In the genomic region with DNA sequence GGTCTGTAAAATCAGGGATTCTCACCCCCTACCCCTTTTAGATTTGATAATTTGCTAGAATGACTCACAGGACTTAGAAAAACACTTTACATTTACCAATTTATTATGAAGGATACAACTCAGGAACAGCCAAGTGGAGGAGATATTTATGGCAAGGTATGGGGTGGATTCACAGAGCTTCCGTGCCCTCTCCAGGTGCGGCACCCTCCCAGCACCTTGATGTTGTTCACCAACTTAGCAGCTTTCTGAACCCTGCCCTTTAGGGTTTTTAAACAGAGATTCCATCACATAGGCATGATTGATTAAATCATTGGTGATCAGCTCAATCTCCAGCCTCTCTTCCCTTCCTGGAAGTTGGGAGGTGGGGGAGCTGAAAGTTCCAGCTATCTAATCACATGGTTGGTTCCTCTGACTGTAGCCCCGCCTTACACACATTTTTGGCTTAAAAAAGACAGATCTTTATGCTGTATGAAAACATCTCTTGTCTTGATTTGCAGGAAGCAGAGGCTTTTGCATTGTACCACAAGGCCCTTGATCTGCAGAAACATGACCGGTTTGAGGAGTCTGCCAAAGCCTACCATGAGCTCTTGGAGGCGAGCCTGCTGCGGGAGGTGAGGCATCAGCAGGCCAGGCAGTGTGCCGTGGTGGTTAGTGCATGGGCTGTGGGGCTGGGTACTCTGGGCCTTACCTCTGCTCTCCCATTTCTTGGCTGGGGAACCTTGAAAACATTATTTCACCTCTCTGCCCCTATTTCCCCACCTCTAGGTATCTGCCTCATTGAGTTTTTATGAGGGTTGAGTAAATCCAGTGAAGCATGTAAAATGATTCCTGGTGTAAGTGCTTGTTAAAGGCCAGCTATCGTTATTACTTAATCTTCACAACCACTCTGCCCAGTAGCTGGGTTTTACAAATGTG, we compare ENCODE assay signal across 20 cellular contexts. TPM values are rescaled to one million over a fixed set of nuclear protein-coding genes. Genes with fewer than 3 reads are reported as not detected.
A peak's percentile ranks its signal among the peaks of the same experiment; 100 is the strongest.
DNase-seq lines count a peak whose midpoint lies in the region; ATAC-seq lines count a peak whose summit lies in the region.
"Had no signal": no experiment of that assay in that cellular context is flagged by ENCODE, and none has a peak within 500 bp of the region (broad histone marks: within the 10 kb centered on the region; RNA-seq: fewer than 3 reads in every experiment).

No MANE protein-coding gene starts in this region.

- CTCF ChIA-PET in T-cell (lab: Charles Lee) = interaction anchor here (0.6 to 1.8 kb wide), 4 partner anchors 10 to 280 kb away, joined by 3 to 6 read pairs (median 4); a partner anchor contains a TSS

- H3K27ac Mint-ChIP-seq in T-cell = peak overlapping the region; percentile 92 to 94
- peak overlapping the region; percentile 96 for H3K27ac Mint-ChIP-seq in activated naive CD4-positive, alpha-beta T cell treated with anti-CD3 and anti-CD28 coated beads, Interleukin-2, amount 50 U/mL, for 24 hours
- H3K27ac Mint-ChIP-seq in naive thymus-derived CD8-positive, alpha-beta T cell = peak overlapping the region; percentile 92 to 97 (median 94)
- H3K27ac Mint-ChIP-seq: stimulated activated memory B cell treated with anti-CD40 and anti-IgM and Interleukin-4, amounts not matched to agents 10 μg/mL and 1 μg/mL and 100 μg/mL, for 72 hours had no signal

- H3K36me3 Mint-ChIP-seq in T-cell = peaks cover 47% of the 10 kb centered on the region
- H3K36me3 Mint-ChIP-seq in activated naive CD4-positive, alpha-beta T cell treated with anti-CD3 and anti-CD28 coated beads, Interleukin-2, amount 50 U/mL, for 24 hours = peaks cover 23% of the 10 kb centered on the region
- H3K36me3 Mint-ChIP-seq in naive thymus-derived CD8-positive, alpha-beta T cell = peaks cover 0 to 43% (median 31%) of the 10 kb centered on the region in 3 donors

- POLR2A ChIA-PET in T-cell (lab: Charles Lee) = no interaction called here
- POLR2A ChIA-PET in naive thymus-derived CD8-positive, alpha-beta T cell (lab: Charles Lee) = interaction anchor here (0.5 to 4.7 kb wide), 11 partner anchors 9 to 144 kb away, joined by 3 to 99 read pairs (median 5); a partner anchor contains a TSS

- no peaks in the 10 kb centered on the region for H3K27me3 Mint-ChIP-seq in T-cell
- no peaks in the 10 kb centered on the region for H3K27me3 Mint-ChIP-seq in activated naive CD4-positive, alpha-beta T cell treated with anti-CD3 and anti-CD28 coated beads, Interleukin-2, amount 50 U/mL, for 24 hours
- no peaks in the 10 kb centered on the region for H3K27me3 Mint-ChIP-seq in naive thymus-derived CD8-positive, alpha-beta T cell
- H3K27me3 Mint-ChIP-seq: stimulated activated memory B cell treated with anti-CD40 and anti-IgM and Interleukin-4, amounts not matched to agents 10 μg/mL and 1 μg/mL and 100 μg/mL, for 72 hours had no signal

- peaks cover 58 to 76% (median 67%) of the 10 kb centered on the region in 3 donors for H3K4me1 Mint-ChIP-seq in T-cell
- peaks cover 79% of the 10 kb centered on the region for H3K4me1 Mint-ChIP-seq in activated naive CD4-positive, alpha-beta T cell treated with anti-CD3 and anti-CD28 coated beads, Interleukin-2, amount 50 U/mL, for 24 hours
- H3K4me1 Mint-ChIP-seq in naive thymus-derived CD8-positive, alpha-beta T cell = peaks cover 57 to 82% (median 72%) of the 10 kb centered on the region in 4 donors

- ATAC-seq in T-cell (replicated peaks in 1 of 4) (peak; percentile 95 to 97 (median 96)), GM18873 (IDR thresholded peaks at IDR 0.05; ENCODE audit: low FRiP score, unreplicated experiment) (no peak), HG03442 (IDR thresholded peaks at IDR 0.05; ENCODE audit: unreplicated experiment) (no peak)
- ATAC-seq in naive thymus-derived CD8-positive, alpha-beta T cell = peak; percentile 97
- ATAC-seq: A549; left lung; stimulated activated memory B cell treated with anti-CD40 and anti-IgM and Interleukin-4, amounts not matched to agents 10 μg/mL and 1 μg/mL and 100 μg/mL, for 72 hours; upper lobe of right lung had no signal

- peak; percentile 24 for DNase-seq in activated CD8-positive, alpha-beta memory T cell treated with anti-CD3 and anti-CD28 coated beads, Interleukin-2, amount 50 U/mL, for 1 hour (ENCODE audit: extremely low read depth)
- no peak for DNase-seq in activated CD8-positive, alpha-beta memory T cell treated with anti-CD3 and anti-CD28 coated beads, Interleukin-2, amount 50 U/mL, for 48 hours
- DNase-seq in T-cell (peak in 32 of 34 experiments; percentile 16 to 76 (median 48)), DMS114 treated with DMSO at 0.1 percent for 48 hours (lab: John Stamatoyannopoulos, UW; ENCODE audit: unreplicated experiment) (no peak)
- DNase-seq in naive thymus-derived CD8-positive, alpha-beta T cell = peak; percentile 14 to 83 (median 60)
- DNase-seq: left lung, NCI-H1105, NCI-H2081 treated with DMSO at 0.1 percent for 48 hours, NCI-H524, OCI-M1, SHP77 treated with DMSO at 0.1 percent for 48 hours, upper lobe of right lung had no signal

- H3K4me3 Mint-ChIP-seq in T-cell = peak overlapping the region; percentile 34 to 74 (median 54)
- peak overlapping the region; percentile 45 for H3K4me3 Mint-ChIP-seq in activated naive CD4-positive, alpha-beta T cell treated with anti-CD3 and anti-CD28 coated beads, Interleukin-2, amount 50 U/mL, for 24 hours
- peak overlapping the region; percentile 46 to 86 (median 80) for H3K4me3 Mint-ChIP-seq in naive thymus-derived CD8-positive, alpha-beta T cell
- H3K4me3 Mint-ChIP-seq: stimulated activated memory B cell treated with anti-CD40 and anti-IgM and Interleukin-4, amounts not matched to agents 10 μg/mL and 1 μg/mL and 100 μg/mL, for 72 hours; T-helper 2 cell treated with Interferon-gamma antibody and Interleukin-4, amounts not matched to agents 5 μg/mL and 100 μg/mL, for 36 hours had no signal

- no peaks in the 10 kb centered on the region for H3K9me3 Mint-ChIP-seq in T-cell
- no peaks in the 10 kb centered on the region for H3K9me3 Mint-ChIP-seq in activated naive CD4-positive, alpha-beta T cell treated with anti-CD3 and anti-CD28 coated beads, Interleukin-2, amount 50 U/mL, for 24 hours
- no peaks in the 10 kb centered on the region for H3K9me3 Mint-ChIP-seq in naive thymus-derived CD8-positive, alpha-beta T cell
- H3K9me3 Mint-ChIP-seq: stimulated activated memory B cell treated with anti-CD40 and anti-IgM and Interleukin-4, amounts not matched to agents 10 μg/mL and 1 μg/mL and 100 μg/mL, for 72 hours; T-helper 2 cell treated with Interferon-gamma antibody and Interleukin-4, amounts not matched to agents 5 μg/mL and 100 μg/mL, for 36 hours had no signal

RNA-seq across cellular contexts. Expression of a gene that starts 27.0 kb away (rescaled TPM):
- 100 to 1,000 TPM; 134 to 158 (median 145) TPM for total RNA-seq in T-cell
- 100 to 1,000 TPM; 162 to 164 TPM for total RNA-seq in naive thymus-derived CD8-positive, alpha-beta T cell
- 10 to 100 TPM in 2 of 3 donors, 1 to 10 TPM in 1; 7.1 to 19.1 (median 12.5) TPM for polyA plus RNA-seq in naive thymus-derived CD8-positive, alpha-beta T cell

RNA-seq across cellular contexts. Expression of a gene that starts 32.9 kb away (rescaled TPM):
- not detected for total RNA-seq in T-cell
- total RNA-seq in naive thymus-derived CD8-positive, alpha-beta T cell = not detected
- not detected for polyA plus RNA-seq in naive thymus-derived CD8-positive, alpha-beta T cell
- total RNA-seq: HT-29, left lung, mononuclear cell, upper lobe of right lung had no signal
- polyA plus RNA-seq: A549 had no signal

RNA-seq across cellular contexts. Expression of a gene that starts 58.2 kb away (rescaled TPM):
- total RNA-seq in T-cell = not detected
- total RNA-seq in naive thymus-derived CD8-positive, alpha-beta T cell = not detected
- polyA plus RNA-seq in naive thymus-derived CD8-positive, alpha-beta T cell = not detected
- total RNA-seq: mononuclear cell had no signal

Comparison
In these comparisons a context has a peak if more than half of its experiments do, and no peak if none do; other contexts are left out.
1. DNase-seq: peak in activated CD8-positive, alpha-beta memory T cell treated with anti-CD3 and anti-CD28 coated beads, Interleukin-2, amount 50 U/mL, for 1 hour (single experiment), T-cell (32 of 34) and naive thymus-derived CD8-positive, alpha-beta T cell (10 of 10); none in activated CD8-positive, alpha-beta memory T cell treated with anti-CD3 and anti-CD28 coated beads, Interleukin-2, amount 50 U/mL, for 48 hours (single experiment) and DMS114 treated with DMSO at 0.1 percent for 48 hours (single experiment).
2. ATAC-seq: peak in T-cell (4 of 4) and naive thymus-derived CD8-positive, alpha-beta T cell (2 of 2); none in GM18873 (single experiment) and HG03442 (single experiment).
3. Peak in every context shown above with its lines, with median percentiles within 50 percentile points of each other: H3K27ac Mint-ChIP-seq and H3K4me3 Mint-ChIP-seq.